ENCODE assay signal across 18 cellular contexts in the genomic region with DNA sequence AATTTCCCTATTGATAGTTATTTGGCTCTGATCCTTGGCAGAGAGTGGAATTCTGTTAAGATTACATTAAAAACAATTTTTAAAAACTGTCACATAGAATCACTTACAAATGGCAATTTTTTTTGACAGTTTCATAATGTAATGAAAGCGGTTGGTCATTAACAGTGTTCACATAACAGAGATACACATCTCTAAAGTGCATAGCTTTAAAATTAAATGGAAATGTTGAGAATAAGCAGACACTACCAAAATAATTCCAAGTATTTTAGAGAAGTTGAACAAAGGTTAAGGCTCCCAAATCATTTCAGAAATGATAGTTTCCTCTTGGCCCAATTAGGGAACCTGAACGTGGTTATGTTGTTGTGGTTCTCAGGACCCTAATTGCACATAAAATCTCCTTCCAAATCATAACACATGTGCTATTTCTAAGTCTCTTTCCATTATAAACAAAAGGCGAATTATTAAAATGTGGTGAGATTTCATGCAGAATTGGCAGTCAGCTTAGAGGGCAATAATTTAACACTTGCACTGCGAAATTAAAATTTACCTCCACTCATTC.
"Had no signal": no experiment of that assay in that cellular context is flagged by ENCODE, and none has a peak within 500 bp of the region (broad histone marks: within the 10 kb centered on the region; RNA-seq: fewer than 3 reads in every experiment).

No MANE protein-coding gene starts in this region.

- H3K36me3 Mint-ChIP-seq: activated naive CD4-positive, alpha-beta T cell treated with anti-CD3 and anti-CD28 coated beads, Interleukin-2, amount 50 U/mL, for 24 hours; naive thymus-derived CD4-positive, alpha-beta T cell had no signal

- H3K27me3 Mint-ChIP-seq: activated CD4-positive, alpha-beta T cell treated with anti-CD3 and anti-CD28 coated beads, Interleukin-2, amount 10 ng/mL, durations not matched to agents 7 days and 5 days; activated naive CD4-positive, alpha-beta T cell treated with anti-CD3 and anti-CD28 coated beads, Interleukin-2, amount 50 U/mL, for 24 hours; naive thymus-derived CD4-positive, alpha-beta T cell had no signal

- FAIRE-seq: colon, frontal cortex, kidney had no signal

- H3K27ac Mint-ChIP-seq: activated CD4-positive, alpha-beta T cell treated with anti-CD3 and anti-CD28 coated beads, Interleukin-2, amount 10 ng/mL, durations not matched to agents 7 days and 5 days; activated naive CD4-positive, alpha-beta T cell treated with anti-CD3 and anti-CD28 coated beads, Interleukin-2, amount 50 U/mL, for 24 hours; activated T-helper 2 cell treated with anti-CD3 and anti-CD28 coated beads, Interferon-gamma antibody, Interleukin-2, Interleukin-4, amounts not matched to agents 10 μg/mL and 5 μg/mL and 100 μg/mL, durations not matched to agents 14 hours and 24 hours and 36 hours; naive thymus-derived CD4-positive, alpha-beta T cell had no signal

- H3K9me3 ChIP-seq: prostate gland, sigmoid colon had no signal

- H3K4me3 Mint-ChIP-seq: activated CD4-positive, alpha-beta T cell treated with anti-CD3 and anti-CD28 coated beads, Interleukin-2, amount 10 ng/mL, durations not matched to agents 7 days and 5 days; activated naive CD4-positive, alpha-beta T cell treated with anti-CD3 and anti-CD28 coated beads, Interleukin-2, amount 50 U/mL, for 24 hours; naive thymus-derived CD4-positive, alpha-beta T cell had no signal

- H3K27me3 ChIP-seq: hepatocyte, sigmoid colon had no signal

- DNase-seq: activated CD4-positive, alpha-beta T cell treated with anti-CD3 and anti-CD28 coated beads, Interleukin-2, amount 10 ng/mL, durations not matched to agents 7 days and 5 days; activated CD4-positive, CD25-positive, alpha-beta regulatory T cell; activated T-cell treated with anti-CD3 and anti-CD28 coated beads for 4 hours; amniotic stem cell; kidney; midbrain; naive thymus-derived CD4-positive, alpha-beta T cell; nucleus accumbens; sigmoid colon; stimulated activated CD4-positive, alpha-beta T cell treated with anti-CD3 and anti-CD28 coated beads, Interleukin-2, amount 100 ng/mL, for 48 hours; stimulated activated naive CD4-positive, alpha-beta T cell treated with Interleukin-2 at 50 U/mL for 16 hours had no signal

- H3K4me2 ChIP-seq: hepatocyte had no signal

- ATAC-seq: naive thymus-derived CD4-positive, alpha-beta T cell had no signal

- H3K36me3 ChIP-seq: prostate gland, sigmoid colon had no signal

- H3K27ac ChIP-seq: hepatocyte, prostate gland, SK-N-MC had no signal

- H3K4me1 Mint-ChIP-seq: activated CD4-positive, alpha-beta T cell treated with anti-CD3 and anti-CD28 coated beads, Interleukin-2, amount 10 ng/mL, durations not matched to agents 7 days and 5 days; activated naive CD4-positive, alpha-beta T cell treated with anti-CD3 and anti-CD28 coated beads, Interleukin-2, amount 50 U/mL, for 24 hours; naive thymus-derived CD4-positive, alpha-beta T cell had no signal

- H3K4me3 ChIP-seq: hepatocyte, prostate gland, sigmoid colon, SK-N-MC had no signal

- H2AFZ ChIP-seq: hepatocyte had no signal

- H3K79me2 ChIP-seq: hepatocyte had no signal

- H3K4me1 ChIP-seq: prostate gland had no signal

- H3K9me3 Mint-ChIP-seq: activated CD4-positive, alpha-beta T cell treated with anti-CD3 and anti-CD28 coated beads, Interleukin-2, amount 10 ng/mL, durations not matched to agents 7 days and 5 days had no signal
